In the genomic region with DNA sequence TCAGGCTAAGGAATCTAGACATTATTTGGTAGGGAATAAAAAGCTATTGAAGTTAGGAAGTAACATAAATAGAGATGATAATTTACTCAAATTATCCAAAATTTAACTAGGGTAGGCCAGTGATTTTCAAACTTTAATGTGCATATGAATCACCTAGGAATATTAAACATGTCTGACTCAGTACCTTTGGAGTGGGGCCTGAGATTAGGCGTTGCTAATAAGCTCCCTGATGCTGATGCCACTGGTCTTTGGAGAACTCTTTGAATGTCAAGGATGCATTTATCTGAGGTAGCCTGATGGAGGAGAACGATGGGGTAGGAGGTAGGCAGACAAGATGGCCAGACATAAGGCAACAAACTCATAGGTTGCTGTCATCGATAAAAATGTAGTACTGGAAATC, we compare ENCODE assay signal across 2 cellular contexts.
TF ChIP-seq lines count a peak whose summit lies in the region.

No MANE protein-coding gene starts in this region.

TF ChIP-seq in IMR-90, 13 proteins besides CTCF, POLR2A, EP300 and RAD21:
- TF ChIP-seq USF2 (IDR thresholded peaks at IDR 0.05; ENCODE audit: low read depth, low read length) (no peak), MAZ (IDR thresholded peaks at IDR 0.05; ENCODE audit: borderline replicate concordance, low read depth, low read length) (no peak), SMC3 (IDR thresholded peaks at IDR 0.05; ENCODE audit: low read depth, low read length) (no peak), CHD1 (IDR thresholded peaks at IDR 0.05; ENCODE audit: low read depth, low read length) (no peak), FOS (IDR thresholded peaks at IDR 0.05; ENCODE audit: low read depth, low read length) (no peak), MXI1 (IDR thresholded peaks at IDR 0.05; ENCODE audit: borderline replicate concordance, low read depth, low read length) (no peak), CEBPB (IDR thresholded peaks at IDR 0.05; ENCODE audit: low read depth, low read length) (no peak), MAFK (IDR thresholded peaks at IDR 0.05; ENCODE audit: low read depth, low read length) (no peak), RCOR1 (IDR thresholded peaks at IDR 0.05; ENCODE audit: insufficient replicate concordance, low read length) (no peak), BHLHE40 (IDR thresholded peaks at IDR 0.05; ENCODE audit: low read depth, low read length) (no peak), RFX5 (IDR thresholded peaks at IDR 0.05; ENCODE audit: low read depth, low read length) (no peak)

TF ChIP-seq in GM23338, 12 proteins besides CTCF, POLR2A, EP300 and RAD21:
- no peak for TF ChIP-seq JUNB (IDR thresholded peaks at IDR 0.05; ENCODE audit: unreplicated experiment)
- no peak for TF ChIP-seq ZNF331 (CRISPR knock-in tag; IDR thresholded peaks at IDR 0.05; ENCODE audit: low read depth)
- TF ChIP-seq NANOG (IDR thresholded peaks at IDR 0.05; ENCODE audit: borderline replicate concordance) = no peak
- TF ChIP-seq CREB1 (CRISPR knock-in tag; IDR thresholded peaks at IDR 0.05; ENCODE audit: low read depth) = no peak
- no peak for TF ChIP-seq ZNF114 (CRISPR knock-in tag; IDR thresholded peaks at IDR 0.05)
- no peak for TF ChIP-seq EZH2 (IDR thresholded peaks at IDR 0.05; ENCODE audit: low read depth, unreplicated experiment)
- TF ChIP-seq POLR2AphosphoS5 (IDR thresholded peaks at IDR 0.05; ENCODE audit: low read depth) = no peak
- TF ChIP-seq STAT1 (IDR thresholded peaks at IDR 0.05; ENCODE audit: unreplicated experiment) = no peak
- TF ChIP-seq, protein P1, sequence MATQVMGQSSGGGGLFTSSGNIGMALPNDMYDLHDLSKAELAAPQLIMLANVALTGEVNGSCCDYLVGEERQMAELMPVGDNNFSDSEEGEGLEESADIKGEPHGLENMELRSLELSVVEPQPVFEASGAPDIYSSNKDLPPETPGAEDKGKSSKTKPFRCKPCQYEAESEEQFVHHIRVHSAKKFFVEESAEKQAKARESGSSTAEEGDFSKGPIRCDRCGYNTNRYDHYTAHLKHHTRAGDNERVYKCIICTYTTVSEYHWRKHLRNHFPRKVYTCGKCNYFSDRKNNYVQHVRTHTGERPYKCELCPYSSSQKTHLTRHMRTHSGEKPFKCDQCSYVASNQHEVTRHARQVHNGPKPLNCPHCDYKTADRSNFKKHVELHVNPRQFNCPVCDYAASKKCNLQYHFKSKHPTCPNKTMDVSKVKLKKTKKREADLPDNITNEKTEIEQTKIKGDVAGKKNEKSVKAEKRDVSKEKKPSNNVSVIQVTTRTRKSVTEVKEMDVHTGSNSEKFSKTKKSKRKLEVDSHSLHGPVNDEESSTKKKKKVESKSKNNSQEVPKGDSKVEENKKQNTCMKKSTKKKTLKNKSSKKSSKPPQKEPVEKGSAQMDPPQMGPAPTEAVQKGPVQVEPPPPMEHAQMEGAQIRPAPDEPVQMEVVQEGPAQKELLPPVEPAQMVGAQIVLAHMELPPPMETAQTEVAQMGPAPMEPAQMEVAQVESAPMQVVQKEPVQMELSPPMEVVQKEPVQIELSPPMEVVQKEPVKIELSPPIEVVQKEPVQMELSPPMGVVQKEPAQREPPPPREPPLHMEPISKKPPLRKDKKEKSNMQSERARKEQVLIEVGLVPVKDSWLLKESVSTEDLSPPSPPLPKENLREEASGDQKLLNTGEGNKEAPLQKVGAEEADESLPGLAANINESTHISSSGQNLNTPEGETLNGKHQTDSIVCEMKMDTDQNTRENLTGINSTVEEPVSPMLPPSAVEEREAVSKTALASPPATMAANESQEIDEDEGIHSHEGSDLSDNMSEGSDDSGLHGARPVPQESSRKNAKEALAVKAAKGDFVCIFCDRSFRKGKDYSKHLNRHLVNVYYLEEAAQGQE (IDR thresholded peaks at IDR 0.05; ENCODE audit: unreplicated experiment) = no peak
- TF ChIP-seq ZNF462 (CRISPR knock-in tag; IDR thresholded peaks at IDR 0.05) = no peak
- TF ChIP-seq EZH2phosphoT487 (IDR thresholded peaks at IDR 0.05; ENCODE audit: unreplicated experiment) = no peak
- TF ChIP-seq, protein P2, sequence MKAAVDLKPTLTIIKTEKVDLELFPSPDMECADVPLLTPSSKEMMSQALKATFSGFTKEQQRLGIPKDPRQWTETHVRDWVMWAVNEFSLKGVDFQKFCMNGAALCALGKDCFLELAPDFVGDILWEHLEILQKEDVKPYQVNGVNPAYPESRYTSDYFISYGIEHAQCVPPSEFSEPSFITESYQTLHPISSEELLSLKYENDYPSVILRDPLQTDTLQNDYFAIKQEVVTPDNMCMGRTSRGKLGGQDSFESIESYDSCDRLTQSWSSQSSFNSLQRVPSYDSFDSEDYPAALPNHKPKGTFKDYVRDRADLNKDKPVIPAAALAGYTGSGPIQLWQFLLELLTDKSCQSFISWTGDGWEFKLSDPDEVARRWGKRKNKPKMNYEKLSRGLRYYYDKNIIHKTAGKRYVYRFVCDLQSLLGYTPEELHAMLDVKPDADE (IDR thresholded peaks at IDR 0.05) = no peak
TF ChIP-seq in GM23338: peak in this region for 0.
